1 cellular context compared by ENCODE assay signal in genomic region chr7:42964293-42964692, GRCh38.
TF ChIP-seq lines count a peak whose summit lies in the region.

No MANE protein-coding gene starts in this region.

TF ChIP-seq in HepG2, 621 proteins besides CTCF, POLR2A, EP300 and RAD21:
- no peak for TF ChIP-seq ZNF615 (CRISPR knock-in tag; IDR thresholded peaks at IDR 0.05; ENCODE audit: borderline replicate concordance)
- no peak for TF ChIP-seq ZMAT3 (CRISPR knock-in tag; conservative IDR thresholded peaks at IDR 0.05)
- TF ChIP-seq ARNT (IDR thresholded peaks at IDR 0.05) = no peak
- TF ChIP-seq SP140L (CRISPR knock-in tag; IDR thresholded peaks at IDR 0.05; ENCODE audit: borderline replicate concordance) = no peak
- TF ChIP-seq SATB2 (CRISPR knock-in tag; IDR thresholded peaks at IDR 0.05) = no peak
- TF ChIP-seq ZBTB10 (CRISPR knock-in tag; IDR thresholded peaks at IDR 0.05; ENCODE audit: borderline replicate concordance) = no peak
- TF ChIP-seq FOXA3 (CRISPR knock-in tag; IDR thresholded peaks at IDR 0.05) = no peak
- no peak for TF ChIP-seq GATAD2A (CRISPR knock-in tag; IDR thresholded peaks at IDR 0.05)
- TF ChIP-seq HCFC1 (IDR thresholded peaks at IDR 0.05; ENCODE audit: low read depth, low read length) = no peak
- TF ChIP-seq DDIT3 (CRISPR knock-in tag; IDR thresholded peaks at IDR 0.05) = no peak
- TF ChIP-seq ELF4 (CRISPR knock-in tag; IDR thresholded peaks at IDR 0.05; ENCODE audit: borderline replicate concordance) = no peak
- TF ChIP-seq LCORL (IDR thresholded peaks at IDR 0.05) = no peak
- TF ChIP-seq LCORL (CRISPR knock-in tag; IDR thresholded peaks at IDR 0.05) = no peak
- no peak for TF ChIP-seq RELA (CRISPR knock-in tag; IDR thresholded peaks at IDR 0.05)
- no peak for TF ChIP-seq ZMYM4 (CRISPR knock-in tag; IDR thresholded peaks at IDR 0.05)
- TF ChIP-seq SSRP1 (CRISPR knock-in tag; IDR thresholded peaks at IDR 0.05) = no peak
- no peak for TF ChIP-seq SRSF9 (IDR thresholded peaks at IDR 0.05; ENCODE audit: borderline replicate concordance, insufficient read depth, low read depth, low read length, poor library complexity, severe bottlenecking)
- TF ChIP-seq ZNF770 (CRISPR knock-in tag; IDR thresholded peaks at IDR 0.05) = no peak
- no peak for TF ChIP-seq MLLT10 (CRISPR knock-in tag; IDR thresholded peaks at IDR 0.05)
- TF ChIP-seq HDAC2 (CRISPR knock-in tag; IDR thresholded peaks at IDR 0.05) = no peak
- TF ChIP-seq HIVEP1 (CRISPR knock-in tag; IDR thresholded peaks at IDR 0.05) = no peak
